In genomic region chr16:72111653-72112451, GRCh38 we compare ENCODE assay signal across 39 cellular contexts. TPM values are rescaled to one million over a fixed set of nuclear protein-coding genes. Genes with fewer than 3 reads are reported as not detected.
DNase-seq lines count a peak whose midpoint lies in the region; ATAC-seq, FAIRE-seq and TF ChIP-seq lines count a peak whose summit lies in the region.
"Had no signal": no experiment of that assay in that cellular context is flagged by ENCODE, and none has a peak within 500 bp of the region (broad histone marks: within the 10 kb centered on the region; RNA-seq: fewer than 3 reads in every experiment).

No MANE protein-coding gene starts in this region.

- H3K27me3 ChIP-seq in A673 (replicated peaks; ENCODE audit: insufficient read depth, low read depth, low read length, poor library complexity) (no peaks in the 10 kb centered on the region), bronchial epithelial cell (ENCODE audit: control insufficient read depth, insufficient read depth, low read length) (no peaks in the 10 kb centered on the region), neuronal stem cell (ENCODE audit: control insufficient read depth in 3 of 3, insufficient read depth in 3 of 3, low read depth in 1 of 3, low read length in 3 of 3) (no peaks in the 10 kb centered on the region)
- H3K27me3 ChIP-seq: body of pancreas, esophagus squamous epithelium, heart left ventricle, MG63, ovary, vagina had no signal

- H3K79me1 ChIP-seq in neuronal stem cell (ENCODE audit: low read depth, low read length), result no peaks in the 10 kb centered on the region

- no peak overlapping the region for H3K14ac ChIP-seq in neuronal stem cell (ENCODE audit: low read length)

- H2BK120ac ChIP-seq in neuronal stem cell (ENCODE audit: low read depth, low read length), result no peak overlapping the region

- H3K9me3 ChIP-seq in A673 (ENCODE audit: low read depth, low read length, poor library complexity, severe bottlenecking) (no peaks in the 10 kb centered on the region), neuronal stem cell (replicated peaks in 1 of 2; ENCODE audit: control insufficient read depth in 2 of 2, insufficient read depth in 1 of 2, low read depth in 1 of 2, low read length in 2 of 2) (peaks cover 0 to 12% of the 10 kb centered on the region in 2 donors)
- H3K9me3 ChIP-seq: body of pancreas, esophagus squamous epithelium, heart left ventricle, MG63, ovary, vagina had no signal

- no peak overlapping the region for H3K4ac ChIP-seq in neuronal stem cell (ENCODE audit: low read length)

- no peak overlapping the region for H2BK5ac ChIP-seq in neuronal stem cell (ENCODE audit: low read length)

- no peak overlapping the region for H4K91ac ChIP-seq in neuronal stem cell (ENCODE audit: low read depth, low read length, poor library complexity)

- no peak for ATAC-seq in left lobe of liver
- ATAC-seq: activated CD4-positive, CD25-positive, alpha-beta regulatory T cell treated with anti-CD3 and anti-CD28 coated beads, Interleukin-2, amount 50 U/mL, for 24 hours; activated CD8-positive, alpha-beta T cell treated with anti-CD3 and anti-CD28 coated beads for 36 hours; natural killer cell; PC-3 had no signal

- no peak for TF ChIP-seq CTCF in A673 (conservative IDR thresholded peaks at IDR 0.05; ENCODE audit: low read depth, low read length)
- no peak for TF ChIP-seq CTCF in bronchial epithelial cell (IDR thresholded peaks at IDR 0.05; ENCODE audit: insufficient read depth, low read length, severe bottlenecking)

- no TSS peak for BruUV-seq in A673 (replicated peaks; lab: Mats Ljungman, UMichigan)

- TF ChIP-seq POLR2A in H54 (IDR thresholded peaks at IDR 0.05; ENCODE audit: low read depth, low read length), result no peak

- no peak overlapping the region for H3K4me2 ChIP-seq in neuronal stem cell (ENCODE audit: insufficient read depth, low read length, poor library complexity, severe bottlenecking)

- CTCF ChIA-PET in A673 (lab: Charles Lee), result no interaction called here

- FAIRE-seq in bronchial epithelial cell (lab: Jason Lieb, UNC) (no peak), H54 (lab: Jason Lieb, UNC) (no peak)
- FAIRE-seq: endometrium, kidney had no signal

- no peak overlapping the region for H2AFZ ChIP-seq in neuronal stem cell (ENCODE audit: low read length)
- H2AFZ ChIP-seq: GM23248 had no signal

- H4K8ac ChIP-seq in neuronal stem cell (ENCODE audit: low read depth, low read length), result no peak overlapping the region

- no peak overlapping the region for H2AK5ac ChIP-seq in neuronal stem cell (ENCODE audit: low read depth, low read length)

- WGBS in neuronal stem cell (ENCODE audit: extremely low coverage in 2 of 2, insufficient read length in 2 of 2, insufficient replicate concordance in 1 of 2), 2 donors, result no CpG with 5 or more reads among the region's 19 CpGs

- H3K18ac ChIP-seq in neuronal stem cell (ENCODE audit: low read length), result peak overlapping the region; percentile 42

- H3K4me3 ChIP-seq in A673 (ENCODE audit: low read depth, low read length, poor library complexity, severe bottlenecking) (no peak overlapping the region), bronchial epithelial cell (ENCODE audit: low read depth, low read length) (no peak overlapping the region), neuronal stem cell (ENCODE audit: low read length in 2 of 2) (peak overlapping the region in 1 of 2 donors; percentile 35)
- H3K4me3 ChIP-seq: body of pancreas, esophagus squamous epithelium, GM23248, heart left ventricle, MG63, ovary, vagina had no signal

- no peak overlapping the region for H3K23ac ChIP-seq in neuronal stem cell (ENCODE audit: low read depth, low read length, poor library complexity)

- POLR2A ChIA-PET in A673 (lab: Charles Lee; ENCODE audit: low non-redundant PET), result no interaction called here

- H3K27ac ChIP-seq in A673 (ENCODE audit: low read depth, low read length, poor library complexity, severe bottlenecking), result peak overlapping the region; percentile 23
- H3K27ac ChIP-seq in neuronal stem cell (replicated peaks; ENCODE audit: low read length), result no peak overlapping the region
- H3K27ac ChIP-seq: body of pancreas, esophagus squamous epithelium, GM23248, heart left ventricle, ovary, vagina had no signal

- no peak overlapping the region for H2BK12ac ChIP-seq in neuronal stem cell (ENCODE audit: low read length)

- peaks cover 6% of the 10 kb centered on the region for H3K4me1 ChIP-seq in A673 (ENCODE audit: insufficient read depth, low read length, poor library complexity, severe bottlenecking)
- H3K4me1 ChIP-seq in neuronal stem cell (ENCODE audit: control insufficient read depth in 2 of 2, insufficient read depth in 1 of 2, low read depth in 1 of 2, low read length in 2 of 2), result peaks cover 1 to 4% of the 10 kb centered on the region in 2 donors
- H3K4me1 ChIP-seq: body of pancreas, vagina had no signal

- no peak overlapping the region for H3K9ac ChIP-seq in neuronal stem cell (ENCODE audit: low read depth, low read length, poor library complexity)
- H3K9ac ChIP-seq: GM23248 had no signal

- DNase-seq in A673 (ENCODE audit: low spot score) (peak; percentile 43), HK-2 (ENCODE audit: unreplicated experiment) (peak; percentile 37), bronchial epithelial cell (ENCODE audit: low read depth) (peak; percentile 10), neuronal stem cell (ENCODE audit: low spot score) (no peak), NCI-H187 treated with DMSO at 0.1 percent for 48 hours (lab: John Stamatoyannopoulos, UW) (no peak), left lobe of liver (ENCODE audit: low spot score) (no peak), H54 (ENCODE audit: insufficient read length, low spot score) (no peak)
- no peak for DNase-seq in activated CD4-positive, alpha-beta T cell treated with anti-CD3 and anti-CD28 coated beads for 4 hours
- DNase-seq: activated CD8-positive, alpha-beta T cell treated with anti-CD3 and anti-CD28 coated beads for 36 hours; activated naive CD4-positive, alpha-beta T cell treated with Interleukin-2 at 50 U/mL for 16 hours; CD4-positive, alpha-beta memory T cell; esophagus squamous epithelium; foreskin melanocyte; GM23248; heart left ventricle; HFFc6; KG1; kidney; MG63; natural killer cell; NCI-H1105 treated with DMSO at 0.1 percent for 48 hours; NCI-H1930; NCI-H69; ovary; PC-3; SHP77; stimulated activated naive CD4-positive, alpha-beta T cell treated with Interleukin-2 at 50 U/mL for 16 hours had no signal

- intact Hi-C loops in A673 (cut with micrococcal nuclease; ENCODE audit: unreplicated experiment), result no loop called here

- H3K36me3 ChIP-seq in A673 (ENCODE audit: insufficient read depth, low read length, poor library complexity, severe bottlenecking) (peaks cover 46% of the 10 kb centered on the region), bronchial epithelial cell (ENCODE audit: control insufficient read depth, insufficient read depth, low read length) (peaks cover 18% of the 10 kb centered on the region), neuronal stem cell (replicated peaks in 1 of 2; ENCODE audit: control insufficient read depth in 2 of 2, insufficient read depth in 2 of 2, low read length in 2 of 2) (peaks cover 51 to 70% of the 10 kb centered on the region in 2 donors)
- H3K36me3 ChIP-seq: MG63 had no signal

- H2BK15ac ChIP-seq in neuronal stem cell (ENCODE audit: low read length), result no peak overlapping the region

RNA-seq across cellular contexts. Expression of gene DHX38, which starts 18.2 kb away (rescaled TPM):
- total RNA-seq in A673 (2021), result 77.7 and 91.0 TPM in 2 replicates
- 91.6 and 123 TPM in 2 replicates for total RNA-seq in bronchial epithelial cell
- 27.9 TPM for polyA plus RNA-seq in neuronal stem cell (2013, experiment 1 of 2)
- polyA plus RNA-seq in neuronal stem cell (2013, experiment 2 of 2), result 26.9 TPM
- 26.4 TPM for total RNA-seq in left lobe of liver

RNA-seq across cellular contexts. Expression of gene TXNL4B, which starts 18.4 kb away (rescaled TPM):
- total RNA-seq in A673 (2021) (15.8 and 17.6 TPM in 2 replicates), bronchial epithelial cell (5.4 and 6.8 TPM in 2 replicates), left lobe of liver (9.6 TPM)
- 5.3 TPM for polyA plus RNA-seq in neuronal stem cell (2013, experiment 1 of 2)
- polyA plus RNA-seq in neuronal stem cell (2013, experiment 2 of 2), result 5.3 TPM

RNA-seq across cellular contexts. Expression of gene HPR, which starts 48.8 kb away (rescaled TPM):
- not detected in 2 replicates for total RNA-seq in A673 (2021)
- total RNA-seq in bronchial epithelial cell, result not detected in 2 replicates
- polyA plus RNA-seq in neuronal stem cell (2013, experiment 1 of 2), result 0.04 TPM
- 0.04 TPM for polyA plus RNA-seq in neuronal stem cell (2013, experiment 2 of 2)
- 110 TPM for total RNA-seq in left lobe of liver
- total RNA-seq: activated CD8-positive, alpha-beta T cell treated with anti-CD3 and anti-CD28 coated beads for 36 hours; activated T-helper 1 cell treated with anti-CD3 and anti-CD28 coated beads, Interleukin-12 subunit alpha, Interleukin-12 subunit beta, Interleukin-2, Interleukin-4 antibody, amounts not matched to agents 30 ng/mL and 10 ng/mL and 1 ng/mL, durations not matched to agents 14 hours and 24 hours and 36 hours; body of pancreas; CD4-positive, alpha-beta memory T cell; cerebellum; dermis microvascular lymphatic vessel endothelial cell; esophagus squamous epithelium; G401; GM23248; HFFc6; HT1080; mononuclear cell; natural killer cell; PC-3; skeletal muscle tissue; T-helper 2 cell treated with Interferon-gamma antibody and Interleukin-4, amounts not matched to agents 100 ng/mL and 5 ng/mL, for 36 hours had no signal
- polyA plus RNA-seq: CD4-positive, alpha-beta memory T cell; GM23248 had no signal

RNA-seq across cellular contexts. Expression of gene HP, which starts 57.5 kb away (rescaled TPM):
- total RNA-seq in A673 (2021) (not detected in 2 replicates), bronchial epithelial cell (not detected in 2 replicates), left lobe of liver (47,876 TPM)
- polyA plus RNA-seq in neuronal stem cell (2013, experiment 1 of 2), result 0.04 TPM
- polyA plus RNA-seq in neuronal stem cell (2013, experiment 2 of 2), result not detected
- total RNA-seq: activated CD8-positive, alpha-beta T cell treated with anti-CD3 and anti-CD28 coated beads for 36 hours; activated T-helper 1 cell treated with anti-CD3 and anti-CD28 coated beads, Interleukin-12 subunit alpha, Interleukin-12 subunit beta, Interleukin-2, Interleukin-4 antibody, amounts not matched to agents 30 ng/mL and 10 ng/mL and 1 ng/mL, durations not matched to agents 14 hours and 24 hours and 36 hours; CD4-positive, alpha-beta memory T cell; dermis microvascular lymphatic vessel endothelial cell; G401; GM23248; HFFc6; HT1080; PC-3; T-helper 2 cell treated with Interferon-gamma antibody and Interleukin-4, amounts not matched to agents 100 ng/mL and 5 ng/mL, for 36 hours had no signal
- polyA plus RNA-seq: CD4-positive, alpha-beta memory T cell; GM23248 had no signal

Comparison
In these comparisons a context has a peak if more than half of its experiments do, and no peak if none do; other contexts are left out.
1. DNase-seq: peak in A673 (single experiment), HK-2 (single experiment) and bronchial epithelial cell (single experiment); none in neuronal stem cell (single experiment), activated CD4-positive, alpha-beta T cell treated with anti-CD3 and anti-CD28 coated beads for 4 hours (0 of 2), NCI-H187 treated with DMSO at 0.1 percent for 48 hours (single experiment), left lobe of liver (single experiment) and H54 (single experiment).
2. RNA of gene HPR, which starts 48.8 kb away (total RNA-seq): 110 TPM in left lobe of liver (single experiment); not detected in A673 and not detected in bronchial epithelial cell; every median in the first group is over 100 times any median in the second.